Comparison of ENCODE assay signal across 14 cellular contexts in genomic region chr11:74819400-74819799, GRCh38.
A peak's percentile ranks its signal among the peaks of the same experiment; 100 is the strongest.
DNase-seq lines count a peak whose midpoint lies in the region; ATAC-seq, FAIRE-seq and TF ChIP-seq lines count a peak whose summit lies in the region.
"Had no signal": no experiment of that assay in that cellular context is flagged by ENCODE, and none has a peak within 500 bp of the region (broad histone marks: within the 10 kb centered on the region; RNA-seq: fewer than 3 reads in every experiment).

No MANE protein-coding gene starts in this region.

- 93 to 100% methylated on average over 1 of the region's 1 CpG for WGBS in pancreas, 2 donors

- peak overlapping the region; percentile 62 for H3K27ac Mint-ChIP-seq in CD8-positive, alpha-beta T cell
- peak overlapping the region; percentile 70 to 84 for H3K27ac Mint-ChIP-seq in natural killer cell treated with Interleukin-12 subunit alpha and Interleukin-12 subunit beta and Interleukin-15 and Interleukin-18, amount 100 ng/mL, for 72 hours
- H3K27ac Mint-ChIP-seq: activated naive CD8-positive, alpha-beta T cell had no signal

- TF ChIP-seq CTCF in CD8-positive, alpha-beta T cell (IDR thresholded peaks at IDR 0.05) = no peak
- no peak for TF ChIP-seq CTCF in pancreas (IDR thresholded peaks at IDR 0.05)

- POLR2A ChIA-PET in CD8-positive, alpha-beta T cell (lab: Charles Lee) = no interaction called here

- H3K27me3 Mint-ChIP-seq in CD8-positive, alpha-beta T cell (ENCODE audit: low read depth) = no peaks in the 10 kb centered on the region
- H3K27me3 Mint-ChIP-seq in natural killer cell treated with Interleukin-12 subunit alpha and Interleukin-12 subunit beta and Interleukin-15 and Interleukin-18, amount 100 ng/mL, for 72 hours = no peaks in the 10 kb centered on the region
- H3K27me3 Mint-ChIP-seq: activated naive CD8-positive, alpha-beta T cell had no signal

- peaks cover 43% of the 10 kb centered on the region for H3K4me1 Mint-ChIP-seq in CD8-positive, alpha-beta T cell (ENCODE audit: low read depth)
- peaks cover 47 to 65% of the 10 kb centered on the region in 2 donors for H3K4me1 Mint-ChIP-seq in natural killer cell treated with Interleukin-12 subunit alpha and Interleukin-12 subunit beta and Interleukin-15 and Interleukin-18, amount 100 ng/mL, for 72 hours (ENCODE audit: low read depth in 2 of 2)

- no peak for FAIRE-seq in pancreas (lab: Jason Lieb, UNC)

- peaks cover 8% of the 10 kb centered on the region for H3K36me3 ChIP-seq in CD8-positive, alpha-beta T cell (ENCODE audit: insufficient read depth, low read length)
- H3K36me3 ChIP-seq in pancreas = no peaks in the 10 kb centered on the region
- H3K36me3 ChIP-seq: ovary had no signal

- DNase-seq in CD8-positive, alpha-beta T cell = no peak
- DNase-seq in NCI-H226 (peak; percentile 23), epithelial cell of prostate (ENCODE audit: low read depth, low spot score) (no peak), pancreas (no peak), globus pallidus (ENCODE audit: low spot score) (no peak)
- DNase-seq in natural killer cell treated with Interleukin-12 subunit alpha and Interleukin-12 subunit beta and Interleukin-15 and Interleukin-18, amount 100 ng/mL, for 72 hours (ENCODE audit: low spot score) = no peak
- DNase-seq in activated effector memory CD4-positive, alpha-beta T cell treated with anti-CD3 and anti-CD28 coated beads, Interleukin-2, amount 50 U/mL, for 16 hours = no peak
- DNase-seq: NCI-H187 treated with DMSO at 0.1 percent for 48 hours, NCI-H526 treated with DMSO at 0.1 percent for 48 hours, ovary, spleen, T-helper 2 cell had no signal

- H3K4me1 ChIP-seq in CD8-positive, alpha-beta T cell (ENCODE audit: insufficient read depth, low read length) = peaks cover 4% of the 10 kb centered on the region
- peaks cover 0 to 9% (median 5%) of the 10 kb centered on the region in 3 donors for H3K4me1 ChIP-seq in pancreas

- no peak overlapping the region for H3K27ac ChIP-seq in CD8-positive, alpha-beta T cell (ENCODE audit: low read depth, low read length)
- H3K27ac ChIP-seq in epithelial cell of prostate (peak overlapping the region; percentile 62), pancreas (no peak overlapping the region)
- H3K27ac ChIP-seq: ovary, spleen had no signal

- no peak overlapping the region for H3K4me3 Mint-ChIP-seq in CD8-positive, alpha-beta T cell
- no peak overlapping the region for H3K4me3 Mint-ChIP-seq in natural killer cell treated with Interleukin-12 subunit alpha and Interleukin-12 subunit beta and Interleukin-15 and Interleukin-18, amount 100 ng/mL, for 72 hours
- H3K4me3 Mint-ChIP-seq: activated naive CD8-positive, alpha-beta T cell had no signal

- H3K9me3 ChIP-seq in CD8-positive, alpha-beta T cell (ENCODE audit: low read length) = no peaks in the 10 kb centered on the region
- peaks cover 0 to 4% (median 2%) of the 10 kb centered on the region in 4 donors for H3K9me3 ChIP-seq in pancreas
- H3K9me3 ChIP-seq: ovary had no signal

- H3K4me3 ChIP-seq in CD8-positive, alpha-beta T cell (ENCODE audit: low read depth, low read length) = no peak overlapping the region
- no peak overlapping the region for H3K4me3 ChIP-seq in pancreas
- H3K4me3 ChIP-seq: ovary, spleen had no signal

- CTCF ChIA-PET in CD8-positive, alpha-beta T cell (lab: Charles Lee) = no interaction called here

- intact Hi-C loops in CD8-positive, alpha-beta T cell (cut with DNase I, micrococcal nuclease) = no loop called here
- intact Hi-C loops in pancreas (cut with DNase I) = no loop called here

- no peaks in the 10 kb centered on the region for H3K27me3 ChIP-seq in CD8-positive, alpha-beta T cell (ENCODE audit: insufficient read depth, low read length)
- no peaks in the 10 kb centered on the region for H3K27me3 ChIP-seq in pancreas
- H3K27me3 ChIP-seq: ovary, spleen had no signal

- peaks cover 82% of the 10 kb centered on the region for H3K36me3 Mint-ChIP-seq in CD8-positive, alpha-beta T cell
- H3K36me3 Mint-ChIP-seq in natural killer cell treated with Interleukin-12 subunit alpha and Interleukin-12 subunit beta and Interleukin-15 and Interleukin-18, amount 100 ng/mL, for 72 hours = peaks cover 50% of the 10 kb centered on the region

- no peak for ATAC-seq in CD8-positive, alpha-beta T cell
- no peak for ATAC-seq in natural killer cell treated with Interleukin-12 subunit alpha and Interleukin-12 subunit beta and Interleukin-15 and Interleukin-18, amount 100 ng/mL, for 72 hours
- ATAC-seq in pancreas = no peak
- ATAC-seq: esophagus mucosa had no signal

- H3K9me3 Mint-ChIP-seq in CD8-positive, alpha-beta T cell = peaks cover 8% of the 10 kb centered on the region
- H3K9me3 Mint-ChIP-seq in natural killer cell treated with Interleukin-12 subunit alpha and Interleukin-12 subunit beta and Interleukin-15 and Interleukin-18, amount 100 ng/mL, for 72 hours = no peaks in the 10 kb centered on the region
